In the genomic region with DNA sequence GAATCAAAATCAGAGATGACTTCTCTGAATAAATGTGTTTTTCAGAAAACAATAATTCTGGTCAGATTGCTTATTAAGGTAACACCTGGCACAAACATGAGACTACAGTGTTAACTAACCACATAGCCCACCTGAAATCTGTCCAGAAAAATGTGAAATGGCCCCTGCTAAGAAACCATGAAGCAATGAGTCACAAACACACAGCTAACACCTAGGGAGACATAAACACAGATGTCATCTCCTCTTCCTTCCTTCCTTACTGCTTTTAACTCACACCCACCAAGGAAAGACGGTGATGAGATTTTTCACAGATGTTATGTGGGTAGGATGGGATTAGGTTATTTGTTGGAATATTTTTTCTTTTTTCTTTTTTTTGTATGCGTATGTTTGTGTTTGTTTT, we compare ENCODE assay signal across 20 cellular contexts.
"Had no signal": no experiment of that assay in that cellular context is flagged by ENCODE, and none has a peak within 500 bp of the region (broad histone marks: within the 10 kb centered on the region; RNA-seq: fewer than 3 reads in every experiment).

No MANE protein-coding gene starts in this region.

- ATAC-seq: Panc1, Right ventricle myocardium inferior, SK-N-SH treated with all-trans-retinoic acid at 6 μM for 48 hours had no signal

- H3K36me3 ChIP-seq: SJCRH30 had no signal

- H3K27ac ChIP-seq: SJCRH30 had no signal

- H3K4me1 ChIP-seq: SJCRH30 had no signal

- DNase-seq: KBM-7, MV-4-11, NCI-H1048, NCI-H1105, NCI-H1417, NCI-H1436 treated with DMSO at 0.1 percent for 48 hours, NCI-H1694, NCI-H187 treated with DMSO at 0.1 percent for 48 hours, NCI-H2029 treated with DMSO at 0.1 percent for 48 hours, NCI-H226, NCI-H446, NCI-H510A, NCI-H524 treated with DMSO at 0.1 percent for 48 hours, NCI-H69, NCI-H774, SHP77 treated with DMSO at 0.1 percent for 48 hours, SJCRH30 had no signal

- H3K4me3 ChIP-seq: SJCRH30 had no signal

- H3K27me3 ChIP-seq: SJCRH30 had no signal

- H3K9me3 ChIP-seq: SJCRH30 had no signal
